ENCODE assay signal across 7 cellular contexts in genomic region chr20:652611-653109, GRCh38. TPM values are rescaled to one million over a fixed set of nuclear protein-coding genes. Genes with fewer than 3 reads are reported as not detected.
DNase-seq lines count a peak whose midpoint lies in the region; ATAC-seq, FAIRE-seq and TF ChIP-seq lines count a peak whose summit lies in the region.

No MANE protein-coding gene starts in this region.

- TF ChIP-seq CTCF in HL-60 (IDR thresholded peaks at IDR 0.05; ENCODE audit: insufficient read depth, low read length), result no peak

- H3K27me3 ChIP-seq in HL-60 (ENCODE audit: insufficient read depth, poor library complexity, severe bottlenecking), result no peaks in the 10 kb centered on the region

- peaks cover 20% of the 10 kb centered on the region for H3K27me3 Mint-ChIP-seq in activated naive CD8-positive, alpha-beta T cell treated with anti-CD3 and anti-CD28 coated beads, Interleukin-2, amount 10 ng/mL, durations not matched to agents 7 days and 5 days
- H3K27me3 Mint-ChIP-seq in stimulated activated naive B cell treated with anti-CD40 and anti-IgM and Interleukin-4, amounts not matched to agents 10 μg/mL and 1 μg/mL and 100 μg/mL, for 72 hours, result peaks cover 20 to 40% of the 10 kb centered on the region in 2 donors

- POLR2A ChIA-PET in activated naive CD8-positive, alpha-beta T cell treated with anti-CD3 and anti-CD28 coated beads, Interleukin-2, amount 10 ng/mL, durations not matched to agents 7 days and 5 days (lab: Charles Lee), result no interaction called here

- FAIRE-seq in GM19239 (lab: Jason Lieb, UNC), result peak; percentile 56

- peaks cover 13% of the 10 kb centered on the region for H3K36me3 Mint-ChIP-seq in activated naive CD8-positive, alpha-beta T cell treated with anti-CD3 and anti-CD28 coated beads, Interleukin-2, amount 10 ng/mL, durations not matched to agents 7 days and 5 days
- peaks cover 39 to 41% of the 10 kb centered on the region in 2 donors for H3K36me3 Mint-ChIP-seq in stimulated activated naive B cell treated with anti-CD40 and anti-IgM and Interleukin-4, amounts not matched to agents 10 μg/mL and 1 μg/mL and 100 μg/mL, for 72 hours

- peak overlapping the region; percentile 67 for H3K27ac Mint-ChIP-seq in activated naive CD8-positive, alpha-beta T cell treated with anti-CD3 and anti-CD28 coated beads, Interleukin-2, amount 10 ng/mL, durations not matched to agents 7 days and 5 days
- H3K27ac Mint-ChIP-seq in stimulated activated naive B cell treated with anti-CD40 and anti-IgM and Interleukin-4, amounts not matched to agents 10 μg/mL and 1 μg/mL and 100 μg/mL, for 72 hours, result peak overlapping the region; percentile 73

- H3K27ac ChIP-seq in HL-60 (replicated peaks), result peak overlapping the region; percentile 58

- ATAC-seq in activated naive CD8-positive, alpha-beta T cell treated with anti-CD3 and anti-CD28 coated beads, Interleukin-2, amount 10 ng/mL, durations not matched to agents 7 days and 5 days (ENCODE audit: low read depth), result peak; percentile 6
- ATAC-seq in stimulated activated naive B cell treated with anti-CD40 and anti-IgM and Interleukin-4, amounts not matched to agents 10 μg/mL and 1 μg/mL and 100 μg/mL, for 72 hours (replicated peaks), result peak in 1 of 2 donors; percentile 16
- ATAC-seq in GM21529 (IDR thresholded peaks at IDR 0.05; ENCODE audit: unreplicated experiment), result no peak

- peaks cover 17% of the 10 kb centered on the region for H3K4me1 Mint-ChIP-seq in activated naive CD8-positive, alpha-beta T cell treated with anti-CD3 and anti-CD28 coated beads, Interleukin-2, amount 10 ng/mL, durations not matched to agents 7 days and 5 days
- peaks cover 30 to 47% of the 10 kb centered on the region in 2 donors for H3K4me1 Mint-ChIP-seq in stimulated activated naive B cell treated with anti-CD40 and anti-IgM and Interleukin-4, amounts not matched to agents 10 μg/mL and 1 μg/mL and 100 μg/mL, for 72 hours

- H3K4me3 Mint-ChIP-seq in activated naive CD8-positive, alpha-beta T cell treated with anti-CD3 and anti-CD28 coated beads, Interleukin-2, amount 10 ng/mL, durations not matched to agents 7 days and 5 days, result peak overlapping the region; percentile 78
- peak overlapping the region; percentile 85 to 86 for H3K4me3 Mint-ChIP-seq in stimulated activated naive B cell treated with anti-CD40 and anti-IgM and Interleukin-4, amounts not matched to agents 10 μg/mL and 1 μg/mL and 100 μg/mL, for 72 hours

- no peaks in the 10 kb centered on the region for H3K9me3 Mint-ChIP-seq in activated naive CD8-positive, alpha-beta T cell treated with anti-CD3 and anti-CD28 coated beads, Interleukin-2, amount 10 ng/mL, durations not matched to agents 7 days and 5 days
- H3K9me3 Mint-ChIP-seq in stimulated activated naive B cell treated with anti-CD40 and anti-IgM and Interleukin-4, amounts not matched to agents 10 μg/mL and 1 μg/mL and 100 μg/mL, for 72 hours, result no peaks in the 10 kb centered on the region

- H3K4me3 ChIP-seq in HL-60 (replicated peaks; ENCODE audit: insufficient read depth, low read length) (peak overlapping the region; percentile 79), iPS-11a (ENCODE audit: low read depth, low read length) (peak overlapping the region; percentile 82)

- DNase-seq in GM19239 (ENCODE audit: insufficient read length, low spot score) (no peak), HL-60 (ENCODE audit: low read depth in 1 of 2, low spot score in 1 of 2) (peak in 1 of 2 experiments; percentile 58), AML-193 (lab: John Stamatoyannopoulos, UW) (no peak)
- DNase-seq in activated naive CD8-positive, alpha-beta T cell treated with anti-CD3 and anti-CD28 coated beads, Interleukin-2, amount 10 ng/mL, durations not matched to agents 7 days and 5 days, result no peak
- no peak for DNase-seq in stimulated activated naive B cell treated with anti-CD40 and anti-IgM and Interleukin-4, amounts not matched to agents 10 μg/mL and 1 μg/mL and 100 μg/mL, for 72 hours

RNA-seq across cellular contexts. Expression of gene SRXN1, which starts 0.3 kb away (rescaled TPM):
- total RNA-seq in activated naive CD8-positive, alpha-beta T cell treated with anti-CD3 and anti-CD28 coated beads, Interleukin-2, amount 10 ng/mL, durations not matched to agents 7 days and 5 days, result 10 to 100 TPM; 11.6 to 11.7 TPM

RNA-seq across cellular contexts. Expression of gene SCRT2, which starts 22.9 kb away (rescaled TPM):
- total RNA-seq in activated naive CD8-positive, alpha-beta T cell treated with anti-CD3 and anti-CD28 coated beads, Interleukin-2, amount 10 ng/mL, durations not matched to agents 7 days and 5 days, result not detected

RNA-seq across cellular contexts. Expression of gene TCF15, which starts 42.6 kb away (rescaled TPM):
- total RNA-seq in activated naive CD8-positive, alpha-beta T cell treated with anti-CD3 and anti-CD28 coated beads, Interleukin-2, amount 10 ng/mL, durations not matched to agents 7 days and 5 days, result not detected
